In genomic region chr6:138576303-138576702, GRCh38 we compare ENCODE assay signal across 1 cellular context.
TF ChIP-seq lines count a peak whose summit lies in the region.

No MANE protein-coding gene starts in this region.

TF ChIP-seq in HEK293, 187 proteins besides CTCF, POLR2A, EP300 and RAD21 (continued from another document):
- TF ChIP-seq TSHZ1 (tag by site-specific recombination; IDR thresholded peaks at IDR 0.05; ENCODE audit: borderline replicate concordance): no peak
- TF ChIP-seq ZBTB10 (tag by site-specific recombination; IDR thresholded peaks at IDR 0.05): no peak
- TF ChIP-seq OSR2 (tag by site-specific recombination; IDR thresholded peaks at IDR 0.05): peak; percentile 89
- TF ChIP-seq, protein P1, sequence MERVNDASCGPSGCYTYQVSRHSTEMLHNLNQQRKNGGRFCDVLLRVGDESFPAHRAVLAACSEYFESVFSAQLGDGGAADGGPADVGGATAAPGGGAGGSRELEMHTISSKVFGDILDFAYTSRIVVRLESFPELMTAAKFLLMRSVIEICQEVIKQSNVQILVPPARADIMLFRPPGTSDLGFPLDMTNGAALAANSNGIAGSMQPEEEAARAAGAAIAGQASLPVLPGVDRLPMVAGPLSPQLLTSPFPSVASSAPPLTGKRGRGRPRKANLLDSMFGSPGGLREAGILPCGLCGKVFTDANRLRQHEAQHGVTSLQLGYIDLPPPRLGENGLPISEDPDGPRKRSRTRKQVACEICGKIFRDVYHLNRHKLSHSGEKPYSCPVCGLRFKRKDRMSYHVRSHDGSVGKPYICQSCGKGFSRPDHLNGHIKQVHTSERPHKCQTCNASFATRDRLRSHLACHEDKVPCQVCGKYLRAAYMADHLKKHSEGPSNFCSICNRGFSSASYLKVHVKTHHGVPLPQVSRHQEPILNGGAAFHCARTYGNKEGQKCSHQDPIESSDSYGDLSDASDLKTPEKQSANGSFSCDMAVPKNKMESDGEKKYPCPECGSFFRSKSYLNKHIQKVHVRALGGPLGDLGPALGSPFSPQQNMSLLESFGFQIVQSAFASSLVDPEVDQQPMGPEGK (tag by site-specific recombination; IDR thresholded peaks at IDR 0.05): no peak
- no peak for TF ChIP-seq OVOL3 (tag by site-specific recombination; IDR thresholded peaks at IDR 0.05)
- TF ChIP-seq ZNF501 (tag by site-specific recombination; IDR thresholded peaks at IDR 0.05): no peak
- TF ChIP-seq ZNF518A (tag by site-specific recombination; conservative IDR thresholded peaks at IDR 0.05; ENCODE audit: low read depth): no peak
- no peak for TF ChIP-seq ZNF549 (tag by site-specific recombination; IDR thresholded peaks at IDR 0.05)
- TF ChIP-seq ZBTB17 (tag by site-specific recombination; IDR thresholded peaks at IDR 0.05): peak; percentile 47; the same call in 1 of the 2 replicates
